ENCODE assay signal across 11 cellular contexts in the genomic region with DNA sequence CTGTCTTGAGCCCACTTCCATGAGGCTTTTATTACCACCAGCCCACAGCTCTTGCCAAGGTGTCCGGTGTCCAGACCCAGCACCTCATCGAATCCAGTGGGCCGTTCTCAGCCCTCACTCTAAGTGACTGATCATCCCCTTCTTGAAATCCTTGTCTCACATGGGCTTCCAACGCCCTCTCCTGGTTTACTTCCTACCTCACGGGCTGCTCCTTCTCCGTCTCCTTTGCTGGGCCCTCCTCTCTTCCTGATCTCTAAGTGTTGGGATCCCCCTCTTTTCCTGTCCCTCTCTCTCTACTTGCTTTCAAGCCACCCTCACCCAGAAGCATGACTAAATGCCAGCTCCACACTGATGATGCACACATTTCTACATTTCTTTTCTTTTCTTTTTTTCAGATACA. TPM values are rescaled to one million over a fixed set of nuclear protein-coding genes. Genes with fewer than 3 reads are reported as not detected.
DNase-seq lines count a peak whose midpoint lies in the region; ATAC-seq and TF ChIP-seq lines count a peak whose summit lies in the region.
"Had no signal": no experiment of that assay in that cellular context is flagged by ENCODE, and none has a peak within 500 bp of the region (broad histone marks: within the 10 kb centered on the region; RNA-seq: fewer than 3 reads in every experiment).

No MANE protein-coding gene starts in this region.

- H2AFZ ChIP-seq in neural progenitor cell (replicated peaks): no peak overlapping the region

- no peaks in the 10 kb centered on the region for H3K79me2 ChIP-seq in neural progenitor cell (ENCODE audit: low read depth)

- H3K27me3 Mint-ChIP-seq in neural progenitor cell (ENCODE audit: insufficient read depth, low read depth): peaks cover 42% of the 10 kb centered on the region

- H3K4me3 ChIP-seq in cardiac fibroblast (replicated peaks in 1 of 2; ENCODE audit: low read depth in 2 of 2, low read length in 2 of 2): no peak overlapping the region
- H3K4me3 ChIP-seq in neural progenitor cell: no peak overlapping the region
- no peak overlapping the region for H3K4me3 ChIP-seq in heart right ventricle
- H3K4me3 ChIP-seq: breast epithelium had no signal

- H3K9ac ChIP-seq in neural progenitor cell: no peak overlapping the region

- peaks cover 4% of the 10 kb centered on the region for H3F3A ChIP-seq in neural progenitor cell (ENCODE audit: low read depth)

- no peak overlapping the region for H3K27ac ChIP-seq in neural progenitor cell
- no peak overlapping the region for H3K27ac ChIP-seq in heart right ventricle
- H3K27ac ChIP-seq: breast epithelium had no signal

- no peak overlapping the region for H3K4me2 ChIP-seq in neural progenitor cell

- H3K4me3 Mint-ChIP-seq in neural progenitor cell: no peak overlapping the region

- H3K27me3 ChIP-seq in neural progenitor cell (peaks cover 40% of the 10 kb centered on the region), heart right ventricle (peaks cover 0 to 65% (median 41%) of the 10 kb centered on the region in 7 donors)
- H3K27me3 ChIP-seq: breast epithelium had no signal

- TF ChIP-seq CTCF in cardiac fibroblast (IDR thresholded peaks at IDR 0.05; ENCODE audit: low read depth, low read length) (peak; percentile 60), neural progenitor cell (IDR thresholded peaks at IDR 0.05) (peak; percentile 51), heart right ventricle (IDR thresholded peaks at IDR 0.05) (no peak)

- H3K9me3 Mint-ChIP-seq in neural progenitor cell: no peaks in the 10 kb centered on the region

- no peak overlapping the region for H3K27ac Mint-ChIP-seq in neural progenitor cell

- H3K4me1 Mint-ChIP-seq in neural progenitor cell: peaks cover 14% of the 10 kb centered on the region

- ATAC-seq in heart right ventricle (no peak), HG02885 (IDR thresholded peaks at IDR 0.05; ENCODE audit: poor library complexity, unreplicated experiment) (no peak), HG03095 (IDR thresholded peaks at IDR 0.05; ENCODE audit: unreplicated experiment) (no peak)

- H3K9me3 ChIP-seq in neural progenitor cell (ENCODE audit: low read depth): no peaks in the 10 kb centered on the region
- H3K9me3 ChIP-seq in heart right ventricle: no peaks in the 10 kb centered on the region
- H3K9me3 ChIP-seq: breast epithelium had no signal

- no peaks in the 10 kb centered on the region for H4K20me1 ChIP-seq in neural progenitor cell (ENCODE audit: low read depth)

- DNase-seq in NCI-H1694 treated with DMSO at 0.1 percent for 48 hours (lab: John Stamatoyannopoulos, UW) (peak; percentile 19), NCI-H1694 (lab: John Stamatoyannopoulos, UW) (no peak), NCI-H460 (ENCODE audit: extremely low read depth, low read depth) (peak; percentile 36), cardiac fibroblast (ENCODE audit: low read depth in 2 of 2) (peak; percentile 38 to 60), neural progenitor cell (ENCODE audit: low spot score) (peak; percentile 64), heart right ventricle (no peak)
- DNase-seq: activated CD4-positive, alpha-beta T cell treated with anti-CD3 and anti-CD28 coated beads for 4 hours; stimulated activated CD8-positive, alpha-beta memory T cell treated with anti-CD3 and anti-CD28 coated beads, Interleukin-4, amount 100 ng/mL, for 48 hours had no signal

- intact Hi-C loops in heart right ventricle (cut with DNase I): no loop called here

- H3K36me3 Mint-ChIP-seq in neural progenitor cell: no peaks in the 10 kb centered on the region

- H3K36me3 ChIP-seq in neural progenitor cell: no peaks in the 10 kb centered on the region
- H3K36me3 ChIP-seq in heart right ventricle: no peaks in the 10 kb centered on the region
- H3K36me3 ChIP-seq: breast epithelium had no signal

- peaks cover 4% of the 10 kb centered on the region for H3K4me1 ChIP-seq in neural progenitor cell
- peaks cover 0 to 6% (median 0%) of the 10 kb centered on the region in 9 donors for H3K4me1 ChIP-seq in heart right ventricle
- H3K4me1 ChIP-seq: breast epithelium had no signal

- 30 to 33% methylated on average over 6 of the region's 6 CpGs for WGBS in heart right ventricle, 2 donors

RNA-seq across cellular contexts. Expression of a gene that starts 9.0 kb away (rescaled TPM):
- total RNA-seq in NCI-H460 (2014; rRNA removed; shearing (Covaris generic)): not detected in 2 replicates
- polyA plus RNA-seq in NCI-H460 (2014; cell fraction: nucleus; rRNA removed): not detected in 2 replicates
- total RNA-seq in neural progenitor cell (ENCODE audit: low replicate concordance) (not detected in 2 replicates), heart right ventricle (not detected)
- polyA plus RNA-seq in heart right ventricle: not detected
- total RNA-seq: breast epithelium had no signal

RNA-seq across cellular contexts. Expression of a gene that starts 21.6 kb away (rescaled TPM):
- total RNA-seq in NCI-H460 (2014; rRNA removed; shearing (Covaris generic)): 0.67 and 1.4 TPM in 2 replicates
- polyA plus RNA-seq in NCI-H460 (2014; cell fraction: nucleus; rRNA removed): 13.1 TPM in 1 of 2 replicates, not detected in the other
- total RNA-seq in neural progenitor cell (ENCODE audit: low replicate concordance): 0.87 TPM in 1 of 2 replicates, not detected in the other
- under 1 TPM in 3 of 10 donors, not detected in 7; 0.64 to 0.79 (median 0.66) TPM for total RNA-seq in heart right ventricle
- not detected for polyA plus RNA-seq in heart right ventricle

RNA-seq across cellular contexts. Expression of a gene that starts 21.9 kb away (rescaled TPM):
- total RNA-seq in NCI-H460 (2014; rRNA removed; shearing (Covaris generic)): 507 and 571 TPM in 2 replicates
- 773 and 1,008 TPM in 2 replicates for polyA plus RNA-seq in NCI-H460 (2014; cell fraction: nucleus; rRNA removed)
- 434 and 523 TPM in 2 replicates for total RNA-seq in neural progenitor cell (ENCODE audit: low replicate concordance)
- total RNA-seq in heart right ventricle: 100 to 1,000 TPM; 102 to 142 (median 127) TPM
- polyA plus RNA-seq in heart right ventricle: 100 to 1,000 TPM in 1 of 2 donors, 10 to 100 TPM in 1; 76.2 to 212 TPM

Comparison
In these comparisons a context has a peak if more than half of its experiments do, and no peak if none do; other contexts are left out.
1. DNase-seq: peak in NCI-H1694 treated with DMSO at 0.1 percent for 48 hours (single experiment), NCI-H460 (single experiment), cardiac fibroblast (2 of 2) and neural progenitor cell (single experiment); none in NCI-H1694 (single experiment) and heart right ventricle (0 of 2).
2. CTCF ChIP-seq: peak in cardiac fibroblast (single experiment) and neural progenitor cell (single experiment); none in heart right ventricle (0 of 9).